In the genomic region with DNA sequence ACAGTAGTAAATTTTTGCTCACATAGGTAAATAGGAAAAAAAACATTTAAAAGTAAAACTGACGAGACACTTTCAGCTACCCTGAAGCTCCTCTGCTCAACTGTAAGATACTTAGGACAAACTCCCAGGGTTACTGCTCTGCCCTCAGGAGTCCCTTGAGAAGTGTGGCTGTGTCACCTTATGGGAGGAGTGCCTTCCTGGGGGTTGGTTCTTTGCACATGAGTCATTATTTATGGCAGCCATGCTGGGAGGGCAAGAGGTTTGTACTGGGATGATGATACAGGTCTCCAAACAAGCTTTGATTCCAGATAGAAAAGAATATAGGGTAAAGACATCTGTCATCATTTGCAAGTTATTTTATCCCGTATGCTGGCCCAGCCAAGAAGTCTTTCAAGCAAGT, we compare ENCODE assay signal across 18 cellular contexts. TPM values are rescaled to one million over a fixed set of nuclear protein-coding genes. Genes with fewer than 3 reads are reported as not detected.
DNase-seq lines count a peak whose midpoint lies in the region; ATAC-seq and TF ChIP-seq lines count a peak whose summit lies in the region.
"Had no signal": no experiment of that assay in that cellular context is flagged by ENCODE, and none has a peak within 500 bp of the region (broad histone marks: within the 10 kb centered on the region; RNA-seq: fewer than 3 reads in every experiment).

No MANE protein-coding gene starts in this region.

- H3K4me3 ChIP-seq in mammary epithelial cell (replicated peaks in 1 of 3; ENCODE audit: insufficient read depth in 1 of 3, low read depth in 2 of 3, low read length in 3 of 3) (no peak overlapping the region), mesenchymal stem cell (ENCODE audit: insufficient read depth in 1 of 2, low read depth in 1 of 2, low read length in 2 of 2) (no peak overlapping the region), SJCRH30 (no peak overlapping the region)
- H3K4me3 ChIP-seq: GM12878 had no signal

- H2AK5ac ChIP-seq in mesenchymal stem cell (ENCODE audit: low read length, severe bottlenecking): no peak overlapping the region

- peaks cover 21% of the 10 kb centered on the region for H3K36me3 ChIP-seq in mammary epithelial cell (ENCODE audit: insufficient read depth, low read length)
- H3K36me3 ChIP-seq in mesenchymal stem cell (ENCODE audit: control insufficient read depth in 1 of 2, insufficient read depth in 2 of 2, low read depth in 1 of 2, low read length in 2 of 2): peaks cover 31 to 87% of the 10 kb centered on the region in 2 experiments
- peaks cover 54% of the 10 kb centered on the region for H3K36me3 ChIP-seq in SJCRH30

- H3K23ac ChIP-seq in mesenchymal stem cell (ENCODE audit: low read length in 2 of 2): no peak overlapping the region

- H2AFZ ChIP-seq in mammary epithelial cell (ENCODE audit: low read depth, low read length): no peak overlapping the region
- no peak overlapping the region for H2AFZ ChIP-seq in mesenchymal stem cell (ENCODE audit: low read depth, low read length)

- in situ Hi-C loops in mammary epithelial cell (cut with MboI; ENCODE audit: low sequenced_read_pairs in 2 of 2): no loop called here
- in situ Hi-C loops in KBM-7 (cut with MboI; ENCODE audit: low pct_unique_long_range_greater_than_20kb, low sequenced_read_pairs): no loop called here

- DNase-seq in EL (peak; percentile 68), LHCN-M2 (ENCODE audit: low read depth) (peak; percentile 45), mammary epithelial cell (peak; percentile 15), mesenchymal stem cell (peak; percentile 35), SJCRH30 (no peak), KBM-7 (no peak), left ventricle myocardium superior (no peak), T-helper 2 cell (no peak)
- DNase-seq: activated CD4-positive, alpha-beta T cell treated with anti-CD3 and anti-CD28 coated beads for 48 hours; activated T-cell treated with anti-CD3 and anti-CD28 coated beads, Interleukin-2, amount 50 U/mL, for 72 hours; DMS79 treated with DMSO at 0.1 percent for 48 hours; hippocampal formation; naive B cell; NCI-H446 treated with DMSO at 0.1 percent for 48 hours; T-helper 17 cell had no signal

- dilution Hi-C loops in mammary epithelial cell (cut with HindIII; ENCODE audit: low sequenced_read_pairs): no loop called here

- no peak overlapping the region for H4K8ac ChIP-seq in mesenchymal stem cell (ENCODE audit: low read length)

- H3K9me3 ChIP-seq in mammary epithelial cell (replicated peaks; ENCODE audit: insufficient read depth, low read length) (no peaks in the 10 kb centered on the region), mesenchymal stem cell (ENCODE audit: control insufficient read depth, low read length) (peaks cover 6% of the 10 kb centered on the region), SJCRH30 (replicated peaks) (no peaks in the 10 kb centered on the region)

- no peak overlapping the region for H3K14ac ChIP-seq in mesenchymal stem cell (ENCODE audit: low read length in 2 of 2)

- CTCF ChIA-PET in mammary epithelial cell (lab: Charles Lee; ENCODE audit: low non-redundant PET): no interaction called here

- no peak overlapping the region for H2BK15ac ChIP-seq in mesenchymal stem cell (ENCODE audit: low read depth, poor library complexity, severe bottlenecking)

- H3K4me1 ChIP-seq in mammary epithelial cell (ENCODE audit: insufficient read depth, low read length): no peaks in the 10 kb centered on the region
- H3K4me1 ChIP-seq in mesenchymal stem cell (ENCODE audit: control insufficient read depth, insufficient read depth, low read depth, low read length): peaks cover 4% of the 10 kb centered on the region
- H3K4me1 ChIP-seq in SJCRH30: no peaks in the 10 kb centered on the region

- BruUV-seq in mammary epithelial cell (replicated peaks; lab: Mats Ljungman, UMichigan): no TSS peak

- ATAC-seq in left ventricle myocardium superior: no peak
- ATAC-seq: activated T-cell treated with anti-CD3 and anti-CD28 coated beads, Interleukin-2, amount 50 U/mL, for 72 hours; GM12878; left lobe of liver; T-helper 17 cell had no signal

- no peak overlapping the region for H4K91ac ChIP-seq in mesenchymal stem cell (ENCODE audit: low read length)

- no peaks in the 10 kb centered on the region for H4K20me1 ChIP-seq in mammary epithelial cell (ENCODE audit: insufficient read depth, low read length)

- intact Hi-C loops in mammary epithelial cell (cut with micrococcal nuclease): no loop called here
- intact Hi-C loops in left ventricle myocardium superior (cut with micrococcal nuclease): no loop called here

- TF ChIP-seq CTCF in mammary epithelial cell (conservative IDR thresholded peaks at IDR 0.05 in 1 of 2, IDR thresholded peaks at IDR 0.05 in 1 of 2; ENCODE audit: extremely low read depth in 1 of 2, insufficient read depth in 1 of 2, low read depth in 1 of 2, low read length in 2 of 2): no peak

- 97% methylated on average over 2 of the region's 2 CpGs for WGBS in mammary epithelial cell (ENCODE audit: low coverage, missing lambda C conversion rate)
- 100% methylated on average over 1 of the region's 2 CpGs for WGBS in mesenchymal stem cell

- H2BK120ac ChIP-seq in mesenchymal stem cell (ENCODE audit: low read depth, low read length): no peak overlapping the region

- H3K27ac ChIP-seq in mammary epithelial cell (ENCODE audit: insufficient read depth, low read depth, low read length) (no peak overlapping the region), mesenchymal stem cell (ENCODE audit: low read length, poor library complexity, severe bottlenecking) (peak overlapping the region; percentile 19), SJCRH30 (no peak overlapping the region)
- H3K27ac ChIP-seq: C4-2B had no signal

- no peak overlapping the region for H3K4ac ChIP-seq in mesenchymal stem cell (ENCODE audit: low read depth in 1 of 2, low read length in 2 of 2)

- H3K4me2 ChIP-seq in mammary epithelial cell (ENCODE audit: insufficient read depth, low read depth, low read length): no peak overlapping the region
- no peak overlapping the region for H3K4me2 ChIP-seq in mesenchymal stem cell (ENCODE audit: low read length, poor library complexity, severe bottlenecking)

- no peak overlapping the region for H3K9ac ChIP-seq in mammary epithelial cell (ENCODE audit: insufficient read depth, low read length)
- no peak overlapping the region for H3K9ac ChIP-seq in mesenchymal stem cell (ENCODE audit: low read length)

- no peak overlapping the region for H2BK12ac ChIP-seq in mesenchymal stem cell (ENCODE audit: low read length in 2 of 2)

- H2BK5ac ChIP-seq in mesenchymal stem cell (ENCODE audit: low read depth, low read length, poor library complexity, severe bottlenecking): no peak overlapping the region

- H3K27me3 ChIP-seq in mammary epithelial cell (ENCODE audit: insufficient read depth, low read length) (no peaks in the 10 kb centered on the region), mesenchymal stem cell (ENCODE audit: control insufficient read depth in 1 of 2, insufficient read depth in 1 of 2, low read length in 2 of 2) (no peaks in the 10 kb centered on the region), SJCRH30 (no peaks in the 10 kb centered on the region)

- H3K79me2 ChIP-seq in mammary epithelial cell (ENCODE audit: insufficient read depth, low read length): no peaks in the 10 kb centered on the region

- H3K79me1 ChIP-seq in mesenchymal stem cell (replicated peaks; ENCODE audit: low read length, poor library complexity, severe bottlenecking): peaks cover 7% of the 10 kb centered on the region

- no peak overlapping the region for H3K18ac ChIP-seq in mesenchymal stem cell (ENCODE audit: low read depth in 1 of 2, low read length in 2 of 2)

RNA-seq across cellular contexts. Expression of a gene that starts 45.9 kb away (rescaled TPM):
- total RNA-seq in LHCN-M2 (2014; rRNA removed) (55.5 and 63.7 TPM in 2 replicates), mammary epithelial cell (10 to 100 TPM; 41.8 to 46.8 TPM), left ventricle myocardium superior (118 TPM)
- polyA plus RNA-seq in LHCN-M2 (2012): 61.1 TPM
- polyA plus RNA-seq in mammary epithelial cell: 33.0 TPM
- 18.9 TPM for polyA minus RNA-seq in mammary epithelial cell
- 73.4 TPM for polyA plus RNA-seq in mesenchymal stem cell (2013, experiment 1 of 2)
- 76.3 TPM for polyA plus RNA-seq in mesenchymal stem cell (2013, experiment 2 of 2)
- 55.6 and 59.8 TPM in 2 replicates for total RNA-seq in SJCRH30 (2014; rRNA removed; shearing (Covaris generic))

Comparison
In these comparisons a context has a peak if more than half of its experiments do, and no peak if none do; other contexts are left out.
1. DNase-seq: peak in EL (single experiment), LHCN-M2 (single experiment), mammary epithelial cell (single experiment) and mesenchymal stem cell (single experiment); none in SJCRH30 (0 of 2), KBM-7 (single experiment), left ventricle myocardium superior (single experiment) and T-helper 2 cell (0 of 5).